8 cellular contexts compared by ENCODE assay signal in genomic region chr6:1607557-1608221, GRCh38. TPM values are rescaled to one million over a fixed set of nuclear protein-coding genes. Genes with fewer than 3 reads are reported as not detected.
DNase-seq lines count a peak whose midpoint lies in the region; ATAC-seq, FAIRE-seq and TF ChIP-seq lines count a peak whose summit lies in the region.

No MANE protein-coding gene starts in this region.

- no peak overlapping the region for H3K4me2 ChIP-seq in IMR-90 (ENCODE audit: low read depth, low read length)

- ATAC-seq in IMR-90 (ENCODE audit: low read depth) (no peak), GM18909 (IDR thresholded peaks at IDR 0.05; ENCODE audit: poor library complexity, unreplicated experiment) (no peak)
- ATAC-seq in activated naive CD8-positive, alpha-beta T cell treated with anti-CD3 and anti-CD28 coated beads, Interleukin-2, amount 50 U/mL, for 24 hours: no peak
- ATAC-seq in naive thymus-derived CD4-positive, alpha-beta T cell: no peak

- 53% methylated on average over 15 of the region's 31 CpGs; no CpG with 5 or more reads in 1 of the 2 experiments for WGBS in IMR-90 (ENCODE audit: extremely low coverage in 2 of 2, insufficient read length in 1 of 2), 2 experiments

- peak overlapping the region; percentile 62 for H3K27ac Mint-ChIP-seq in activated naive CD8-positive, alpha-beta T cell treated with anti-CD3 and anti-CD28 coated beads, Interleukin-2, amount 50 U/mL, for 24 hours
- H3K27ac Mint-ChIP-seq in naive thymus-derived CD4-positive, alpha-beta T cell: peak overlapping the region in 2 of 9 donors; percentile 48 to 71

- no peak for FAIRE-seq in H54 (lab: Jason Lieb, UNC)

- peaks cover 29% of the 10 kb centered on the region for H3K27me3 ChIP-seq in IMR-90 (ENCODE audit: control insufficient read depth, insufficient read depth, low read length)
- H3K27me3 ChIP-seq in naive thymus-derived CD4-positive, alpha-beta T cell (ENCODE audit: control insufficient read depth in 2 of 2, insufficient read depth in 2 of 2, low read length in 2 of 2): peaks cover 13 to 28% of the 10 kb centered on the region in 2 donors

- peak overlapping the region; percentile 57 for H3K4me3 Mint-ChIP-seq in activated naive CD8-positive, alpha-beta T cell treated with anti-CD3 and anti-CD28 coated beads, Interleukin-2, amount 50 U/mL, for 24 hours
- peak overlapping the region; percentile 52 to 79 (median 69) for H3K4me3 Mint-ChIP-seq in naive thymus-derived CD4-positive, alpha-beta T cell

- no peaks in the 10 kb centered on the region for H3K9me3 Mint-ChIP-seq in activated naive CD8-positive, alpha-beta T cell treated with anti-CD3 and anti-CD28 coated beads, Interleukin-2, amount 50 U/mL, for 24 hours
- H3K9me3 Mint-ChIP-seq in naive thymus-derived CD4-positive, alpha-beta T cell: peaks cover 0 to 5% (median 0%) of the 10 kb centered on the region in 11 donors

- peaks cover 66% of the 10 kb centered on the region for H3K27me3 Mint-ChIP-seq in activated naive CD8-positive, alpha-beta T cell treated with anti-CD3 and anti-CD28 coated beads, Interleukin-2, amount 50 U/mL, for 24 hours
- peaks cover 59 to 70% (median 64%) of the 10 kb centered on the region in 5 donors for H3K27me3 Mint-ChIP-seq in naive thymus-derived CD4-positive, alpha-beta T cell

- peaks cover 0 to 8% of the 10 kb centered on the region in 2 experiments; a peak in 2 of 4 replicates for H3K79me1 ChIP-seq in IMR-90 (ENCODE audit: low read depth in 1 of 2, low read length in 2 of 2)

- peaks cover 46% of the 10 kb centered on the region for H3K4me1 Mint-ChIP-seq in activated naive CD8-positive, alpha-beta T cell treated with anti-CD3 and anti-CD28 coated beads, Interleukin-2, amount 50 U/mL, for 24 hours
- H3K4me1 Mint-ChIP-seq in naive thymus-derived CD4-positive, alpha-beta T cell: peaks cover 30 to 54% (median 48%) of the 10 kb centered on the region in 7 donors

- no peak overlapping the region for H3K27ac ChIP-seq in IMR-90 (ENCODE audit: insufficient read depth, low read length)
- H3K27ac ChIP-seq in naive thymus-derived CD4-positive, alpha-beta T cell (ENCODE audit: low read depth, low read length): no peak overlapping the region

- BruUV-seq in IMR-90 (replicated peaks; lab: Mats Ljungman, UMichigan): no TSS peak

- DNase-seq in DMS114 treated with DMSO at 0.1 percent for 48 hours (lab: John Stamatoyannopoulos, UW; ENCODE audit: unreplicated experiment) (peak; percentile 60), IMR-90 (no peak), H54 (ENCODE audit: insufficient read length, low spot score) (no peak), COLO829 (ENCODE audit: low spot score) (no peak)
- DNase-seq in activated naive CD8-positive, alpha-beta T cell treated with anti-CD3 and anti-CD28 coated beads, Interleukin-2, amount 50 U/mL, for 24 hours: no peak
- DNase-seq in naive thymus-derived CD4-positive, alpha-beta T cell: no peak
- DNase-seq in stimulated activated naive CD4-positive, alpha-beta T cell treated with Interleukin-2 at 50 U/mL for 16 hours (lab: John Stamatoyannopoulos, UW): no peak

- intact Hi-C loops in IMR-90 (cut with micrococcal nuclease): no loop called here
- intact Hi-C loops in naive thymus-derived CD4-positive, alpha-beta T cell (cut with micrococcal nuclease): loop anchor here (2.0 to 10.0 kb wide), 3 partner anchors 227 to 1457 kb away; partner anchors contain the start of genes GMDS (in 1 of the 2) and RIPK1 (in 1 of the 2)

- no peak overlapping the region for H3K56ac ChIP-seq in IMR-90 (ENCODE audit: extremely low read depth, insufficient read depth, low read length)

- no peak overlapping the region for H3K23ac ChIP-seq in IMR-90 (ENCODE audit: low read depth, low read length)

- no peak overlapping the region for H4K5ac ChIP-seq in IMR-90 (ENCODE audit: low read depth, low read length)

- no peak overlapping the region for H2BK5ac ChIP-seq in IMR-90 (ENCODE audit: low read depth, low read length, poor library complexity, severe bottlenecking)

- no peak for TF ChIP-seq RAD21 in IMR-90 (IDR thresholded peaks at IDR 0.05; ENCODE audit: low read length)

- H4K8ac ChIP-seq in IMR-90 (ENCODE audit: low read depth in 2 of 2, low read length in 2 of 2): no peak overlapping the region

- no peak overlapping the region for H2AK9ac ChIP-seq in IMR-90 (replicated peaks; ENCODE audit: low read depth, low read length, poor library complexity)

- POLR2A ChIA-PET in IMR-90 (lab: Charles Lee; ENCODE audit: unreplicated experiment): no interaction called here
- POLR2A ChIA-PET in naive thymus-derived CD4-positive, alpha-beta T cell (lab: Charles Lee): interaction anchor here (0.8 kb wide), 2 partner anchors 17 to 45 kb away, joined by 3 read pairs; no protein-coding TSS in a partner anchor

- H3K4ac ChIP-seq in IMR-90 (ENCODE audit: low read depth, low read length): no peak overlapping the region

- no peak overlapping the region for H2BK20ac ChIP-seq in IMR-90 (ENCODE audit: low read depth, low read length)

- H3K4me3 ChIP-seq in IMR-90 (ENCODE audit: insufficient read depth, low read depth, low read length): no peak overlapping the region
- H3K4me3 ChIP-seq in naive thymus-derived CD4-positive, alpha-beta T cell (ENCODE audit: low read length): no peak overlapping the region

- in situ Hi-C loops in IMR-90 (cut with MboI; ENCODE audit: low sequenced_read_pairs): loop anchor here (10.0 kb wide), 1 partner anchor 577 kb away; no protein-coding TSS in a partner anchor

- H2AFZ ChIP-seq in IMR-90 (replicated peaks; ENCODE audit: low read length, poor library complexity): peak overlapping the region; percentile 18

- H3K9ac ChIP-seq in IMR-90 (ENCODE audit: low read depth, low read length): no peak overlapping the region

- peaks cover 7% of the 10 kb centered on the region; the same call in 1 of the 2 replicates for H3K9me3 ChIP-seq in IMR-90 (ENCODE audit: control insufficient read depth, insufficient read depth, low read length)
- H3K9me3 ChIP-seq in naive thymus-derived CD4-positive, alpha-beta T cell (ENCODE audit: control insufficient read depth in 2 of 3, low read length in 3 of 3): no peaks in the 10 kb centered on the region

- no peak overlapping the region for H2BK15ac ChIP-seq in IMR-90 (ENCODE audit: low read depth, low read length)

- peaks cover 11% of the 10 kb centered on the region for H4K20me1 ChIP-seq in IMR-90 (ENCODE audit: insufficient read depth, low read length)

- peaks cover 2% of the 10 kb centered on the region; the same call in 1 of the 2 replicates for H3K4me1 ChIP-seq in IMR-90 (ENCODE audit: control insufficient read depth, insufficient read depth, low read length)
- H3K4me1 ChIP-seq in naive thymus-derived CD4-positive, alpha-beta T cell (ENCODE audit: control insufficient read depth in 2 of 2, insufficient read depth in 2 of 2, low read length in 2 of 2): peaks cover 22 to 35% of the 10 kb centered on the region in 2 donors

- H3K18ac ChIP-seq in IMR-90 (ENCODE audit: low read depth, low read length): no peak overlapping the region

- H2AK5ac ChIP-seq in IMR-90 (ENCODE audit: low read depth, low read length): 0 out of 2 replicates have a peak overlapping the region, but pooled peaks have one; percentile 9

- H3K14ac ChIP-seq in IMR-90 (replicated peaks; ENCODE audit: low read depth, low read length): no peak overlapping the region

- TF ChIP-seq CTCF in IMR-90 (conservative IDR thresholded peaks at IDR 0.05; ENCODE audit: low read depth, low read length): no peak

- no peak overlapping the region for H2BK120ac ChIP-seq in IMR-90 (ENCODE audit: low read depth, low read length)

- CTCF ChIA-PET in IMR-90 (lab: Yijun Ruan, JAX): interaction anchor here (0.8 to 3.2 kb wide), 3 partner anchors 497 to 842 kb away, joined by 3 to 9 read pairs (median 3); no protein-coding TSS in a partner anchor
- CTCF ChIA-PET in naive thymus-derived CD4-positive, alpha-beta T cell (lab: Charles Lee): interaction anchor here (0.6 to 4.1 kb wide), 6 partner anchors 11 to 1028 kb away, joined by 3 to 14 read pairs (median 6); no protein-coding TSS in a partner anchor

- dilution Hi-C loops in IMR-90 (cut with HindIII; ENCODE audit: low sequenced_read_pairs, unreplicated experiment): no loop called here

- TF ChIP-seq POLR2A in IMR-90 (IDR thresholded peaks at IDR 0.05; ENCODE audit: low read depth, low read length): no peak
- TF ChIP-seq POLR2A in H54 (IDR thresholded peaks at IDR 0.05; ENCODE audit: low read depth, low read length): no peak

- H4K91ac ChIP-seq in IMR-90 (ENCODE audit: insufficient read depth, low read depth, low read length): no peak overlapping the region

- H3K36me3 ChIP-seq in IMR-90 (ENCODE audit: control insufficient read depth, insufficient read depth, low read length): peaks cover 5% of the 10 kb centered on the region
- no peaks in the 10 kb centered on the region for H3K36me3 ChIP-seq in naive thymus-derived CD4-positive, alpha-beta T cell (ENCODE audit: control insufficient read depth in 2 of 3, insufficient read depth in 3 of 3, low read length in 3 of 3)

- H3K9me1 ChIP-seq in IMR-90 (ENCODE audit: insufficient read depth, low read length): no peaks in the 10 kb centered on the region

- H3K36me3 Mint-ChIP-seq in activated naive CD8-positive, alpha-beta T cell treated with anti-CD3 and anti-CD28 coated beads, Interleukin-2, amount 50 U/mL, for 24 hours (ENCODE audit: low read depth): peaks cover 4% of the 10 kb centered on the region
- no peaks in the 10 kb centered on the region for H3K36me3 Mint-ChIP-seq in naive thymus-derived CD4-positive, alpha-beta T cell

TF ChIP-seq in IMR-90, 13 proteins besides CTCF, POLR2A, EP300 and RAD21 (continues in another document):
- TF ChIP-seq MXI1 (IDR thresholded peaks at IDR 0.05; ENCODE audit: borderline replicate concordance, low read depth, low read length): no peak
- no peak for TF ChIP-seq SMC3 (IDR thresholded peaks at IDR 0.05; ENCODE audit: low read depth, low read length)
- TF ChIP-seq, protein P1, sequence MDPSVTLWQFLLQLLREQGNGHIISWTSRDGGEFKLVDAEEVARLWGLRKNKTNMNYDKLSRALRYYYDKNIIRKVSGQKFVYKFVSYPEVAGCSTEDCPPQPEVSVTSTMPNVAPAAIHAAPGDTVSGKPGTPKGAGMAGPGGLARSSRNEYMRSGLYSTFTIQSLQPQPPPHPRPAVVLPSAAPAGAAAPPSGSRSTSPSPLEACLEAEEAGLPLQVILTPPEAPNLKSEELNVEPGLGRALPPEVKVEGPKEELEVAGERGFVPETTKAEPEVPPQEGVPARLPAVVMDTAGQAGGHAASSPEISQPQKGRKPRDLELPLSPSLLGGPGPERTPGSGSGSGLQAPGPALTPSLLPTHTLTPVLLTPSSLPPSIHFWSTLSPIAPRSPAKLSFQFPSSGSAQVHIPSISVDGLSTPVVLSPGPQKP (IDR thresholded peaks at IDR 0.05; ENCODE audit: borderline replicate concordance, low read depth, low read length): no peak
- TF ChIP-seq RCOR1 (IDR thresholded peaks at IDR 0.05; ENCODE audit: insufficient replicate concordance, low read length): no peak

RNA-seq across cellular contexts. Expression of gene FOXC1, which starts 2.0 kb away (rescaled TPM):
- 1.3 and 1.9 TPM in 2 replicates for total RNA-seq in IMR-90 (2012; rRNA removed)
- 4.0 and 4.7 TPM in 2 replicates for polyA plus RNA-seq in IMR-90 (2012; rRNA removed)
- 3.4 and 6.3 TPM in 2 replicates for polyA plus RNA-seq in IMR-90 (2012; cell fraction: cytosol; rRNA removed)
- 6.5 and 7.2 TPM in 2 replicates for polyA plus RNA-seq in IMR-90 (2012; cell fraction: nucleus; rRNA removed; ENCODE audit: low replicate concordance)
- not detected for total RNA-seq in naive thymus-derived CD4-positive, alpha-beta T cell
- polyA plus RNA-seq in naive thymus-derived CD4-positive, alpha-beta T cell: not detected
